9 cellular contexts compared by ENCODE assay signal in genomic region chr5:191036-191948, GRCh38. TPM values are rescaled to one million over a fixed set of nuclear protein-coding genes. Genes with fewer than 3 reads are reported as not detected.
DNase-seq lines count a peak whose midpoint lies in the region; ATAC-seq and TF ChIP-seq lines count a peak whose summit lies in the region.
"Had no signal": no experiment of that assay in that cellular context is flagged by ENCODE, and none has a peak within 500 bp of the region (broad histone marks: within the 10 kb centered on the region; RNA-seq: fewer than 3 reads in every experiment).

Gene LRRC14B, plus strand, starts transcription at chr5:191495. Its CDS starts 44 bp downstream, at chr5:191539.

- no peaks in the 10 kb centered on the region for H3K9me3 ChIP-seq in lower lobe of right lung
- H3K9me3 ChIP-seq in PC-3 (ENCODE audit: low read length), result no peaks in the 10 kb centered on the region

- intact Hi-C loops in CD14-positive monocyte (cut with micrococcal nuclease) (no loop called here), lower lobe of right lung (cut with DNase I) (no loop called here), PC-3 (cut with micrococcal nuclease) (no loop called here)

- H3K9me3 Mint-ChIP-seq in CD14-positive monocyte, result peaks cover 0 to 2% (median 0%) of the 10 kb centered on the region in 7 donors

- H3K9ac ChIP-seq in PC-3 (ENCODE audit: low read length), result no peak within 1 kb of the TSS

- ATAC-seq in GM21423 (IDR thresholded peaks at IDR 0.05; ENCODE audit: unreplicated experiment) (peak; percentile 33), lower lobe of right lung (peak; percentile 14 to 17), GM18873 (IDR thresholded peaks at IDR 0.05; ENCODE audit: low FRiP score, unreplicated experiment) (no peak), PC-3 (no peak), HG02763 (IDR thresholded peaks at IDR 0.05; ENCODE audit: unreplicated experiment) (no peak)

- TF ChIP-seq CTCF in CD14-positive monocyte (IDR thresholded peaks at IDR 0.05) (no peak), RWPE1 (conservative IDR thresholded peaks at IDR 0.05; ENCODE audit: low read depth) (no peak), lower lobe of right lung (IDR thresholded peaks at IDR 0.05) (no peak), PC-3 (conservative IDR thresholded peaks at IDR 0.05; ENCODE audit: low read depth, low read length) (no peak)

- H4K20me1 ChIP-seq in PC-3 (ENCODE audit: low read length), result no peaks in the 10 kb centered on the region

- POLR2A ChIA-PET in RWPE1 (lab: Yijun Ruan, JAX; ENCODE audit: low non-redundant PET) (interaction anchor here (0.5 kb wide), 1 partner anchor 91 kb away, joined by 3 read pairs; no protein-coding TSS in a partner anchor), PC-3 (lab: Charles Lee; ENCODE audit: unreplicated experiment) (no interaction called here)

- peak within 1 kb of the TSS in 1 of 2 donors; percentile 62 for H3K4me3 Mint-ChIP-seq in CD14-positive monocyte

- no peak within 1 kb of the TSS for H2AFZ ChIP-seq in PC-3 (ENCODE audit: low read length)

- no peaks in the 10 kb centered on the region for H3K9me2 ChIP-seq in PC-3 (replicated peaks; ENCODE audit: low read length)

- CTCF ChIA-PET in RWPE1 (lab: Yijun Ruan, JAX), result interaction anchor here (0.6 to 0.7 kb wide), 4 partner anchors 11 to 1124 kb away, joined by 3 to 5 read pairs (median 4); no protein-coding TSS in a partner anchor
- CTCF ChIA-PET in PC-3 (lab: Charles Lee), result no interaction called here

- no peak within 1 kb of the TSS for H3K27ac Mint-ChIP-seq in CD14-positive monocyte

- BruUV-seq in PC-3 (replicated peaks; lab: Mats Ljungman, UMichigan), result no TSS peak

- H3K4me1 ChIP-seq in lower lobe of right lung, result peaks cover 16% of the 10 kb centered on the region
- peaks cover 11% of the 10 kb centered on the region for H3K4me1 ChIP-seq in PC-3 (ENCODE audit: insufficient read depth, low read length)

- no peaks in the 10 kb centered on the region for H3K36me3 Mint-ChIP-seq in CD14-positive monocyte

- peaks cover 10% of the 10 kb centered on the region for H3K27me3 ChIP-seq in lower lobe of right lung (ENCODE audit: low read depth)
- H3K27me3 ChIP-seq in PC-3 (ENCODE audit: low read length), result no peaks in the 10 kb centered on the region

- H3K4me1 Mint-ChIP-seq in CD14-positive monocyte, result peaks cover 6% of the 10 kb centered on the region

- no peak within 1 kb of the TSS for H3K4me2 ChIP-seq in PC-3 (ENCODE audit: low read length)

- H3K27me3 Mint-ChIP-seq in CD14-positive monocyte (ENCODE audit: low read depth in 3 of 3), result peaks cover 13 to 35% (median 18%) of the 10 kb centered on the region in 3 donors

- H3K36me3 ChIP-seq in lower lobe of right lung (no peaks in the 10 kb centered on the region), PC-3 (ENCODE audit: low read depth, low read length) (no peaks in the 10 kb centered on the region)

- no peaks in the 10 kb centered on the region for H3K79me2 ChIP-seq in PC-3 (ENCODE audit: low read length)

- DNase-seq in CD14-positive monocyte (ENCODE audit: low spot score) (peak; percentile 29), RWPE1 (ENCODE audit: low spot score) (no peak), lower lobe of right lung (peak; percentile 57), kidney glomerular epithelial cell (lab: John Stamatoyannopoulos, UW) (no peak), PC-3 (no peak)

- H3F3A ChIP-seq in PC-3 (ENCODE audit: low read length, unreplicated experiment), result no peaks in the 10 kb centered on the region

- H3K4me3 ChIP-seq in lower lobe of right lung (peak within 1 kb of the TSS; percentile 31), PC-3 (ENCODE audit: low read length) (no peak within 1 kb of the TSS)

- H3K27ac ChIP-seq in RWPE1, result peak within 1 kb of the TSS; percentile 22
- no peak within 1 kb of the TSS for H3K27ac ChIP-seq in lower lobe of right lung
- no peak within 1 kb of the TSS for H3K27ac ChIP-seq in PC-3 (ENCODE audit: low read length)

RNA-seq across cellular contexts. Expression of gene LRRC14B, which starts in this region (rescaled TPM):
- not detected for polyA plus RNA-seq in CD14-positive monocyte
- total RNA-seq in lower lobe of right lung (not detected), PC-3 (2014; rRNA removed) (not detected in 2 replicates)
- total RNA-seq: lung microvascular endothelial cell had no signal

Comparison
In these comparisons a context has a peak if more than half of its experiments do, and no peak if none do; other contexts are left out.
1. Peak in DNase-seq in CD14-positive monocyte; RNA of the gene not detected or under 1 TPM.
2. Peak in DNase-seq, ATAC-seq and H3K4me3 ChIP-seq in lower lobe of right lung; RNA of the gene not detected or under 1 TPM.